Comparison of ENCODE assay signal across 16 cellular contexts in the genomic region with DNA sequence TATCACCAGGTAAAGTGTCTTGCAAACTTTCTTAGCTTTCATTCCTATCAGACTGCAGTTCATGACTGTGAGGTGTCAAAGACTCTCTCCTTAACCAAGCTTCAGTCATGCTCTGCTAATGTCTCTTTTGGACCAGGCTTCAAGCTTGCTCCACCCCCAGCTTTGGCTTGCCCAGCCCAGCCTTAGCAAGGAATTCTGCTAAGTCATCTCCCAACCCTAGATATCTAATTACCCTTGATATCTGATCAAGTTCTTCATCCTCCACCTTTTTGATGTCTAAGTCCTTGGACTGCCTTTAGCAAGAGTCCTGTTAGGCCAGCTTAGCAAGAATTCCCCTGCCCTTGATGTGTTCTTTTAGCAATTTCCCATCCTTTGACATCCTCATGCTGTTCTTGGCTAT.
DNase-seq lines count a peak whose midpoint lies in the region; ATAC-seq and TF ChIP-seq lines count a peak whose summit lies in the region.
"Had no signal": no experiment of that assay in that cellular context is flagged by ENCODE, and none has a peak within 500 bp of the region (broad histone marks: within the 10 kb centered on the region; RNA-seq: fewer than 3 reads in every experiment).

No MANE protein-coding gene starts in this region.

- peak; percentile 49 for DNase-seq in GM03348 (ENCODE audit: low spot score)
- peak; percentile 21 for DNase-seq in NCI-H460 (ENCODE audit: extremely low read depth, low read depth)
- peak; percentile 51 for DNase-seq in choroid plexus epithelial cell (ENCODE audit: low read depth)
- no peak for DNase-seq in nephron progenitor cell
- no peak for DNase-seq in left lobe of liver (ENCODE audit: low spot score)
- DNase-seq: activated CD8-positive, alpha-beta T cell treated with anti-CD3 and anti-CD28 coated beads for 36 hours; activated gamma-delta T cell; foreskin melanocyte; H7; NCI-H146; trophoblast cell had no signal

- ATAC-seq in HG02870 (IDR thresholded peaks at IDR 0.05; ENCODE audit: unreplicated experiment) (no peak), left lobe of liver (no peak), GM19395 (IDR thresholded peaks at IDR 0.05; ENCODE audit: unreplicated experiment) (no peak), HG02678 (IDR thresholded peaks at IDR 0.05; ENCODE audit: unreplicated experiment) (no peak)
- ATAC-seq: activated CD8-positive, alpha-beta T cell treated with anti-CD3 and anti-CD28 coated beads for 36 hours had no signal

- peaks cover 8% of the 10 kb centered on the region for H3K9me3 Mint-ChIP-seq in nephron progenitor cell
- H3K9me3 Mint-ChIP-seq: T-helper 1 cell treated with Interleukin-12 subunit alpha and Interleukin-12 subunit beta and Interleukin-4 antibody, amounts not matched to agents 30 μg/mL and 1 μg/mL, for 36 hours had no signal

- peaks cover 29% of the 10 kb centered on the region for H3K36me3 Mint-ChIP-seq in nephron progenitor cell (ENCODE audit: low read depth)

- TF ChIP-seq CTCF in choroid plexus epithelial cell (conservative IDR thresholded peaks at IDR 0.05; ENCODE audit: low read depth, low read length): no peak
- no peak for TF ChIP-seq CTCF in nephron progenitor cell (IDR thresholded peaks at IDR 0.05)

- H3K27me3 Mint-ChIP-seq in nephron progenitor cell (ENCODE audit: low read depth, poor library complexity): no peaks in the 10 kb centered on the region
- H3K27me3 Mint-ChIP-seq: activated CD8-positive, alpha-beta T cell treated with anti-CD3 and anti-CD28 coated beads for 36 hours had no signal

- H3K27ac Mint-ChIP-seq in nephron progenitor cell: peak overlapping the region; percentile 80
- H3K27ac Mint-ChIP-seq: activated CD8-positive, alpha-beta T cell treated with anti-CD3 and anti-CD28 coated beads for 36 hours; T-helper 1 cell treated with Interleukin-12 subunit alpha and Interleukin-12 subunit beta and Interleukin-4 antibody, amounts not matched to agents 30 μg/mL and 1 μg/mL, for 36 hours had no signal

- H3K4me3 ChIP-seq in choroid plexus epithelial cell (ENCODE audit: low read depth, low read length): no peak overlapping the region
- H3K4me3 ChIP-seq: coronary artery had no signal

- peaks cover 25% of the 10 kb centered on the region for H3K4me1 Mint-ChIP-seq in nephron progenitor cell

- H3K4me3 Mint-ChIP-seq in nephron progenitor cell: no peak overlapping the region
- H3K4me3 Mint-ChIP-seq: activated CD8-positive, alpha-beta T cell treated with anti-CD3 and anti-CD28 coated beads for 36 hours; T-helper 1 cell treated with Interleukin-12 subunit alpha and Interleukin-12 subunit beta and Interleukin-4 antibody, amounts not matched to agents 30 μg/mL and 1 μg/mL, for 36 hours had no signal

Comparison
In these comparisons a context has a peak if more than half of its experiments do, and no peak if none do; other contexts are left out.
1. DNase-seq: peak in GM03348 (single experiment), NCI-H460 (single experiment) and choroid plexus epithelial cell (single experiment); none in nephron progenitor cell (single experiment) and left lobe of liver (single experiment).